ENCODE assay signal across 26 cellular contexts in the genomic region with DNA sequence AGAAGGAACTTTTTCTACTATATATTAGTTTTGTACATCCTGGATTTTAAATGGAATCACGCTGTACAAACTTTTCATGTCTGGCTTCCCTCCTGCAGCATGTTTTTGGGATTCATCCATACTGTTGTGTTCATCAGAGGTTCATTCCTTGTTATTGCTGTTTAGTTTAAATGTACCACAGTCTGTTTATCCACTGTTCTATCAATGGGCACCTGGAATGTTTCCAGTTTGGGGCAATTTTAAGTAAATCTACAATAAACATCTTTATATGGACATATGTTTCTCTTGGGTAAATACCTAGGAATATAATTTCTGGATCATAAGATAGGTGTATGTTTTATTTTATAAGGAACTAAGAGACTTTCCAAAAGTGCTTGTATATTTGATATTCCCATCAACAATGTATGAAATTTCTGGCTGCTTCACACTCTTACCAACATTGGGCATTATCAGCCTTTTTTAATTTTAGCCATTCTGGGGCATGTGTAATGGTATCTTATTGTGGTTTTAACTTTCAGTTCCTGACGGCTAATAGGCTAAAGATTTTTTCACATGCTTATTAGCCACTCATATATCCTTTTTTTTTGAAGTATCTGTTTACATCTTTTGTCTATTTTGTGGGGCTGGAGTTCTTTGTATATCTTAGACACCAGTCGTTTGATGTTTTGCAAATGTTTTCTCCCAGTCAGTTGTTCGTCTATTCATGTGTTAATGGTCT.
"Had no signal": no experiment of that assay in that cellular context is flagged by ENCODE, and none has a peak within 500 bp of the region (broad histone marks: within the 10 kb centered on the region; RNA-seq: fewer than 3 reads in every experiment).

No MANE protein-coding gene starts in this region.

- H3K4me2 ChIP-seq: neural progenitor cell had no signal

- H3K36me3 ChIP-seq: neural progenitor cell had no signal

- H3K4me1 ChIP-seq: esophagus squamous epithelium, heart right ventricle, left lung, neural progenitor cell, psoas muscle, tibial artery had no signal

- H3K4me3 ChIP-seq: esophagus squamous epithelium, heart right ventricle, left lung, neural progenitor cell, psoas muscle, sigmoid colon, testis, tibial artery had no signal

- DNase-seq: cortex of kidney; effector memory CD8-positive, alpha-beta T cell; erythroblast; esophagus squamous epithelium; foreskin melanocyte; glutamatergic neuron; heart right ventricle; hippocampal formation; left cardiac atrium; left lung; mesenchymal stem cell; midbrain; naive thymus-derived CD4-positive, alpha-beta T cell; psoas muscle; right cardiac atrium; sigmoid colon; stimulated activated CD4-positive, alpha-beta T cell treated with anti-CD3 and anti-CD28 coated beads, Interleukin-2, amount 100 ng/mL, for 24 hours; stimulated activated CD4-positive, alpha-beta T cell treated with anti-CD3 and anti-CD28 coated beads, Interleukin-4, amount 100 ng/mL, for 24 hours; stimulated activated naive CD4-positive, alpha-beta T cell treated with Interleukin-2 at 50 U/mL for 16 hours; substantia nigra; testis; tibial artery had no signal

- H3K27me3 ChIP-seq: esophagus squamous epithelium, heart right ventricle, left lung, neural progenitor cell, sigmoid colon, testis, tibial artery had no signal

- H3K27ac ChIP-seq: esophagus squamous epithelium, heart right ventricle, left lung, neural progenitor cell, psoas muscle, sigmoid colon, testis, tibial artery had no signal

- H2AFZ ChIP-seq: neural progenitor cell had no signal

- FAIRE-seq: endometrium, islet of Langerhans had no signal

- ATAC-seq: effector memory CD8-positive, alpha-beta T cell; heart right ventricle; left cardiac atrium; left lung; naive thymus-derived CD4-positive, alpha-beta T cell; psoas muscle; right cardiac atrium; stimulated activated effector memory CD8-positive, alpha-beta T cell treated with anti-CD3 and anti-CD28 coated beads, Interleukin-12 subunit alpha, Interleukin-12 subunit beta, amount 100 ng/mL, for 72 hours had no signal

- H3K9me3 ChIP-seq: esophagus squamous epithelium, left lung, psoas muscle, testis had no signal

- H3K9ac ChIP-seq: neural progenitor cell had no signal
